ENCODE assay signal across 1 cellular context in the genomic region with DNA sequence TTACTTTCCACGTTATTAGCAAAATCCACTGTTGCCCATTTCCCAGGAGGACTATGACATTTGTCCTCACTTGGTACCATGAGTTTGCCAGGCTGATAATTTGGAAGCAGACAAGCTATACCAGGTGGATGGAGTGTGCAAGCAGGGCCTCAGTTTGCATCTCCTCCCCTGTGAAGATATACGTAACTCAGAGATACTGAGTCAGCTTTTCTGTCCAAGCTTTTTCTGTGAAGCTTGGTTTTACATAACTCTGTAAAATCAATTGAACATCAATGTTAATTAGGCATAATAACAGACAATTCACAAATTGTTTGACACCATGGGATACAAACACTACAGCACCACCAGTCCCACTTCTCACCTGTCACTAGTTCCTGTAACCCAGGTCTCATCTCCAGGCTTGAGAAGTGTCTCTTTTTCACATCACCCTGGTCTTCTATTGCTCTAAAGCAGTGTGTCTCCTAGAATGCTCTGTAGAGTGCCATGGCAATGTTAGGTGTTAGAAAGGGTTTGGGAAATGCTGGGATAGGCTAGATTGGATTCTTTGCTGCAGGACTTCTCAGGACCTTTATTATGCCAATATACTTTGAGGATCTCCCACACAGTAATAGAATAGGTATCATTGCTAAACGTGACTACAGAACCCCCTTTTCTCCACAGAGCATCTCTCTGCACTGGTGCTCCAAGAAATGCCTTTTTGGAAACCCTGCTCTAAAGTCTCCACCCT.
TF ChIP-seq lines count a peak whose summit lies in the region.

No MANE protein-coding gene starts in this region.

TF ChIP-seq in IMR-90, 13 proteins besides CTCF, POLR2A, EP300 and RAD21:
- peak; percentile 48 for TF ChIP-seq MAFK (IDR thresholded peaks at IDR 0.05; ENCODE audit: low read depth, low read length)
- no peak for TF ChIP-seq CHD1 (IDR thresholded peaks at IDR 0.05; ENCODE audit: low read depth, low read length)
- no peak for TF ChIP-seq SMC3 (IDR thresholded peaks at IDR 0.05; ENCODE audit: low read depth, low read length)
- TF ChIP-seq, protein P1, sequence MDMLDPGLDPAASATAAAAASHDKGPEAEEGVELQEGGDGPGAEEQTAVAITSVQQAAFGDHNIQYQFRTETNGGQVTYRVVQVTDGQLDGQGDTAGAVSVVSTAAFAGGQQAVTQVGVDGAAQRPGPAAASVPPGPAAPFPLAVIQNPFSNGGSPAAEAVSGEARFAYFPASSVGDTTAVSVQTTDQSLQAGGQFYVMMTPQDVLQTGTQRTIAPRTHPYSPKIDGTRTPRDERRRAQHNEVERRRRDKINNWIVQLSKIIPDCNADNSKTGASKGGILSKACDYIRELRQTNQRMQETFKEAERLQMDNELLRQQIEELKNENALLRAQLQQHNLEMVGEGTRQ (IDR thresholded peaks at IDR 0.05; ENCODE audit: low read depth, low read length): no peak
TF ChIP-seq in IMR-90: peak in this region for 1.
